ENCODE assay signal across 10 cellular contexts in genomic region chr17:48046296-48046695, GRCh38. TPM values are rescaled to one million over a fixed set of nuclear protein-coding genes. Genes with fewer than 3 reads are reported as not detected.
DNase-seq lines count a peak whose midpoint lies in the region; ATAC-seq, FAIRE-seq and TF ChIP-seq lines count a peak whose summit lies in the region.
"Had no signal": no experiment of that assay in that cellular context is flagged by ENCODE, and none has a peak within 500 bp of the region (broad histone marks: within the 10 kb centered on the region; RNA-seq: fewer than 3 reads in every experiment).

No MANE protein-coding gene starts in this region.

- no peak for ATAC-seq in HG03196 (IDR thresholded peaks at IDR 0.05; ENCODE audit: unreplicated experiment)

- H3K4me1 ChIP-seq in muscle layer of duodenum (ENCODE audit: control insufficient read depth in 1 of 2, insufficient read depth in 2 of 2, low read length in 2 of 2) (peaks cover 17 to 28% of the 10 kb centered on the region in 2 donors), kidney (ENCODE audit: control insufficient read depth in 1 of 2, insufficient read depth in 1 of 2, low read depth in 1 of 2, low read length in 2 of 2) (peaks cover 11 to 19% of the 10 kb centered on the region in 2 donors)

- H3K36me3 ChIP-seq in muscle layer of duodenum (ENCODE audit: control insufficient read depth in 1 of 2, insufficient read depth in 2 of 2, low read length in 2 of 2) (peaks cover 0 to 20% of the 10 kb centered on the region in 2 donors), kidney (ENCODE audit: control insufficient read depth in 1 of 2, insufficient read depth in 2 of 2, low read length in 2 of 2) (peaks cover 0 to 6% of the 10 kb centered on the region in 2 donors)

- no peak for FAIRE-seq in kidney (lab: Jason Lieb, UNC)

- H3K36me3 Mint-ChIP-seq in HFFc6 (ENCODE audit: low read depth): peaks cover 16% of the 10 kb centered on the region
- peaks cover 43% of the 10 kb centered on the region for H3K36me3 Mint-ChIP-seq in activated naive CD8-positive, alpha-beta T cell treated with anti-CD3 and anti-CD28 coated beads for 36 hours

- H3K27ac Mint-ChIP-seq in HFFc6: peak overlapping the region; percentile 13; the same call in 1 of the 2 replicates
- H3K27ac Mint-ChIP-seq in activated naive CD8-positive, alpha-beta T cell treated with anti-CD3 and anti-CD28 coated beads for 36 hours: peak overlapping the region; percentile 100

- peak overlapping the region; percentile 93 for H3K4me3 Mint-ChIP-seq in HFFc6
- peak overlapping the region; percentile 99 for H3K4me3 Mint-ChIP-seq in activated naive CD8-positive, alpha-beta T cell treated with anti-CD3 and anti-CD28 coated beads for 36 hours

- DNase-seq in AG10803 (ENCODE audit: low read depth) (no peak), HFFc6 (no peak), HT-29 (ENCODE audit: low spot score) (no peak), GM10266 (ENCODE audit: extremely low spot score) (no peak), kidney (no peak)
- no peak for DNase-seq in activated naive CD8-positive, alpha-beta T cell treated with anti-CD3 and anti-CD28 coated beads for 36 hours
- DNase-seq: NCI-H1417 treated with DMSO at 0.1 percent for 48 hours had no signal

- peaks cover 5% of the 10 kb centered on the region for H3K27me3 Mint-ChIP-seq in HFFc6 (ENCODE audit: insufficient read depth)
- H3K27me3 Mint-ChIP-seq in activated naive CD8-positive, alpha-beta T cell treated with anti-CD3 and anti-CD28 coated beads for 36 hours: peaks cover 4% of the 10 kb centered on the region

- H3K27me3 ChIP-seq in muscle layer of duodenum (ENCODE audit: low read depth, low read length): no peaks in the 10 kb centered on the region

- no peak overlapping the region for H3K9ac ChIP-seq in kidney (ENCODE audit: low read length in 2 of 2)

- no peak for TF ChIP-seq CTCF in AG10803 (conservative IDR thresholded peaks at IDR 0.05; ENCODE audit: low read length)
- TF ChIP-seq CTCF in HFFc6 (IDR thresholded peaks at IDR 0.05): no peak
- no peak for TF ChIP-seq CTCF in GM10266 (IDR thresholded peaks at IDR 0.05; ENCODE audit: control insufficient read depth, insufficient read depth, low read depth, missing control alignments)
- TF ChIP-seq CTCF in kidney (IDR thresholded peaks at IDR 0.05; ENCODE audit: borderline replicate concordance, extremely low read depth, insufficient read depth): no peak

- intact Hi-C loops in kidney (cut with DNase I): no loop called here

- H3K9me3 Mint-ChIP-seq in HFFc6: no peaks in the 10 kb centered on the region
- H3K9me3 Mint-ChIP-seq in activated naive CD8-positive, alpha-beta T cell treated with anti-CD3 and anti-CD28 coated beads for 36 hours: no peaks in the 10 kb centered on the region

- H3K4me1 Mint-ChIP-seq in HFFc6 (ENCODE audit: low read depth): peaks cover 62% of the 10 kb centered on the region
- H3K4me1 Mint-ChIP-seq in activated naive CD8-positive, alpha-beta T cell treated with anti-CD3 and anti-CD28 coated beads for 36 hours: peaks cover 42% of the 10 kb centered on the region

- H3K9me3 ChIP-seq in muscle layer of duodenum (ENCODE audit: control insufficient read depth in 1 of 2, low read length in 2 of 2): no peaks in the 10 kb centered on the region
- H3K9me3 ChIP-seq in kidney (ENCODE audit: control insufficient read depth in 1 of 2, low read length in 2 of 2): no peaks in the 10 kb centered on the region
- H3K9me3 ChIP-seq: mucosa of descending colon had no signal

- H3K4me3 ChIP-seq in AG10803 (ENCODE audit: low read length): peak overlapping the region; percentile 95; the same call in 1 of the 2 replicates
- peak overlapping the region; percentile 79 to 85 for H3K4me3 ChIP-seq in muscle layer of duodenum (ENCODE audit: low read depth in 1 of 2, low read length in 2 of 2)
- peak overlapping the region in 1 of 2 donors; percentile 94 for H3K4me3 ChIP-seq in kidney (ENCODE audit: low read length in 2 of 2)
- H3K4me3 ChIP-seq: mucosa of descending colon had no signal

- H3K27ac ChIP-seq in muscle layer of duodenum (ENCODE audit: low read length) (no peak overlapping the region), kidney (ENCODE audit: low read depth in 2 of 2, low read length in 2 of 2) (no peak overlapping the region)

RNA-seq across cellular contexts. Expression of gene NFE2L1, which starts 1.9 kb away (rescaled TPM):
- 100 to 1,000 TPM; 181 to 207 (median 193) TPM for total RNA-seq in HFFc6 (2021; fragmentation: NEBNext Ultra II Directional; extraction: Animal tissue kit (Norgen Biotek cat#: 25700))
- 10 to 100 TPM; 99.0 to 99.7 TPM for total RNA-seq in activated naive CD8-positive, alpha-beta T cell treated with anti-CD3 and anti-CD28 coated beads for 36 hours
- 38.1 and 39.5 TPM in 2 replicates for total RNA-seq in HT-29 (2014; rRNA removed; shearing (Covaris generic))
- total RNA-seq in kidney: 254 TPM
- polyA plus RNA-seq in kidney (ENCODE audit: insufficient read depth, low read depth, low replicate concordance): 146 TPM

RNA-seq across cellular contexts. Expression of gene COPZ2, which starts 8.7 kb away (rescaled TPM):
- total RNA-seq in HFFc6 (2021; fragmentation: NEBNext Ultra II Directional; extraction: Animal tissue kit (Norgen Biotek cat#: 25700)): 100 to 1,000 TPM; 209 to 260 (median 211) TPM
- 1 to 10 TPM; 6.3 to 7.5 TPM for total RNA-seq in activated naive CD8-positive, alpha-beta T cell treated with anti-CD3 and anti-CD28 coated beads for 36 hours
- 0.89 and 4.2 TPM in 2 replicates for total RNA-seq in HT-29 (2014; rRNA removed; shearing (Covaris generic))
- total RNA-seq in kidney: 24.9 TPM
- 38.2 TPM for polyA plus RNA-seq in kidney (ENCODE audit: insufficient read depth, low read depth, low replicate concordance)

RNA-seq across cellular contexts. Expression of gene CBX1, which starts 55.0 kb away (rescaled TPM):
- 10 to 100 TPM; 62.2 to 82.1 (median 74.0) TPM for total RNA-seq in HFFc6 (2021; fragmentation: NEBNext Ultra II Directional; extraction: Animal tissue kit (Norgen Biotek cat#: 25700))
- 10 to 100 TPM; 60.3 to 60.5 TPM for total RNA-seq in activated naive CD8-positive, alpha-beta T cell treated with anti-CD3 and anti-CD28 coated beads for 36 hours
- total RNA-seq in HT-29 (2014; rRNA removed; shearing (Covaris generic)): 33.8 and 39.5 TPM in 2 replicates
- 40.2 TPM for total RNA-seq in kidney
- polyA plus RNA-seq in kidney (ENCODE audit: insufficient read depth, low read depth, low replicate concordance): 37.8 TPM
